Comparison of ENCODE assay signal across 11 cellular contexts in the genomic region with DNA sequence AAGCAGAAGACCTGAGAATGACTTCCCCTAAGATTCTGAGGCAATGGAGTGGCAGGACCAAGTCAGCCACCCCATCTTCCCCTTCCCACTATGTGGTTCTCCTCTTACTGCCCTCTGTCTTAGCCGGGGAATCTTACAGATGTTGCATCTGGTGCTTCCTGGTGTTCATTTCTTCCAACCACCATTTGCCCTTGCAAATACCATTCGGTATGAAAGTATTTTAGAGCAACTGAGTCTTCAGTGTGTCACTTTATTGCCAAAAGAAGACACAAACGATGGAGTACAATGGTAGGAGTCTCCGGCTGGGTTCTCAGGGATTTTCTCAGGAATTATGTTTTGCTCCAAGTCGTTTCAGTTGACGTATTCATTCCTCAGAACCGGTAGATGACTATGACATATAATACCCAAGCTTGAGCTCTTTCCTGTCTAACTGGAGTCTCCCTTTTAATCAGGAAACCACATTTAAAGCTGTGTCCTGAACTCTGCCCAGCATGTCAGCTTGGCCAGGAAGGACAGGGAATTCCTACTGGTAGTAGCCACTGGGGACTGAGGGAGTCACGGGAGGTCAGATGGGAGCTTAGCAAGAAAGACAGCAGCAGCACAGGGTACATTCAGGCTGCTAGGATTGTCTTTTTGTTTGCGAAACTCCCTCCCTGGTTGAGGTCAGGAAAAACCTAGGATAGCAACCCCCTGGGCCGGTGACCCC.
A peak's percentile ranks its signal among the peaks of the same experiment; 100 is the strongest.
DNase-seq lines count a peak whose midpoint lies in the region; ATAC-seq and TF ChIP-seq lines count a peak whose summit lies in the region.
"Had no signal": no experiment of that assay in that cellular context is flagged by ENCODE, and none has a peak within 500 bp of the region (broad histone marks: within the 10 kb centered on the region; RNA-seq: fewer than 3 reads in every experiment).

No MANE protein-coding gene starts in this region.

- no peaks in the 10 kb centered on the region for H3K9me3 ChIP-seq in aorta (ENCODE audit: control insufficient read depth, low read length)

- H3K36me3 ChIP-seq in aorta (ENCODE audit: control insufficient read depth in 1 of 2, insufficient read depth in 2 of 2, low read length in 1 of 2) = peaks cover 0 to 2% of the 10 kb centered on the region in 2 donors

- peak overlapping the region; percentile 8 to 92 for H3K27ac ChIP-seq in aorta (ENCODE audit: low read depth in 1 of 2, low read length in 2 of 2)
- H3K27ac ChIP-seq: 22Rv1 had no signal

- no peaks in the 10 kb centered on the region for H3K27me3 Mint-ChIP-seq in mesothelial cell of epicardium (ENCODE audit: low read depth)

- H3K36me3 Mint-ChIP-seq in mesothelial cell of epicardium = no peaks in the 10 kb centered on the region

- peaks cover 3 to 10% of the 10 kb centered on the region in 2 donors for H3K4me1 ChIP-seq in aorta (ENCODE audit: control insufficient read depth in 1 of 2, insufficient read depth in 2 of 2, low read length in 2 of 2)

- intact Hi-C loops in Right ventricle myocardium inferior (cut with DNase I) (loop anchor here (2.0 to 5.0 kb wide), 2 partner anchors 33 to 85 kb away; no protein-coding TSS in a partner anchor), cardiac septum (cut with DNase I) (loop anchor here (5.0 kb wide), 1 partner anchor 87 kb away; the partner anchor contains the start of gene SAMD4A), aorta (cut with DNase I) (loop anchor here (2.0 to 5.0 kb wide), 2 partner anchors 33 kb away; no protein-coding TSS in a partner anchor)

- H3K4me1 Mint-ChIP-seq in mesothelial cell of epicardium = peaks cover 28% of the 10 kb centered on the region

- no peaks in the 10 kb centered on the region for H3K27me3 ChIP-seq in aorta (ENCODE audit: control insufficient read depth in 1 of 2, insufficient read depth in 2 of 2, low read length in 1 of 2)

- ATAC-seq in Right ventricle myocardium inferior (peak; percentile 52), aorta (ENCODE audit: low FRiP score) (no peak), HG03025 (IDR thresholded peaks at IDR 0.05; ENCODE audit: low FRiP score, unreplicated experiment) (no peak)

- no peaks in the 10 kb centered on the region for H3K9me3 Mint-ChIP-seq in mesothelial cell of epicardium

- TF ChIP-seq CTCF in epithelial cell of proximal tubule (conservative IDR thresholded peaks at IDR 0.05; ENCODE audit: low read depth, low read length) = no peak
- no peak for TF ChIP-seq CTCF in mesothelial cell of epicardium (IDR thresholded peaks at IDR 0.05; ENCODE audit: unreplicated experiment)

- in situ Hi-C loops in G401 (cut with HindIII; ENCODE audit: low sequenced_read_pairs) = no loop called here

- no peak for DNase-seq in Right ventricle myocardium inferior (ENCODE audit: missing footprints)
- DNase-seq in cardiac septum (ENCODE audit: low spot score) = no peak
- DNase-seq in epithelial cell of proximal tubule (ENCODE audit: low read depth) = no peak
- DNase-seq in mesothelial cell of epicardium (ENCODE audit: low spot score in 2 of 2, unreplicated experiment in 2 of 2) = no peak
- DNase-seq in aorta = peak in 1 of 2 donors; percentile 58
- no peak for DNase-seq in MV-4-11 (lab: John Stamatoyannopoulos, UW)
- DNase-seq in G401 (ENCODE audit: low spot score) = no peak
- DNase-seq: effector memory CD4-positive, alpha-beta T cell; stimulated activated CD4-positive, alpha-beta T cell treated with anti-CD3 and anti-CD28 coated beads, Interleukin-2, amount 100 ng/mL, for 48 hours had no signal

- H3K4me3 Mint-ChIP-seq in mesothelial cell of epicardium = no peak overlapping the region

- WGBS in aorta, 2 donors = 49 to 52% methylated on average over 10 of the region's 10 CpGs

- peak overlapping the region; percentile 5 for H3K4me3 ChIP-seq in epithelial cell of proximal tubule (ENCODE audit: low read depth, low read length)
- no peak overlapping the region for H3K4me3 ChIP-seq in aorta (ENCODE audit: low read length in 2 of 2)

- peak overlapping the region; percentile 92 for H3K27ac Mint-ChIP-seq in mesothelial cell of epicardium
